Comparison of ENCODE assay signal across 7 cellular contexts in genomic region chr14:55051426-55052258, GRCh38. TPM values are rescaled to one million over a fixed set of nuclear protein-coding genes. Genes with fewer than 3 reads are reported as not detected.
A peak's percentile ranks its signal among the peaks of the same experiment; 100 is the strongest.
DNase-seq lines count a peak whose midpoint lies in the region; ATAC-seq and TF ChIP-seq lines count a peak whose summit lies in the region.

Gene MAPK1IP1L, plus strand, starts transcription at chr14:55051647. Its CDS starts 10,037 bp downstream, at chr14:55061684.

- intact Hi-C loops in T-helper 2 cell treated with Interferon-gamma antibody and Interleukin-4, amounts not matched to agents 100 ng/mL and 5 ng/mL, for 36 hours (cut with micrococcal nuclease) = loop anchor here (1.0 to 10.0 kb wide), 6 partner anchors 24 to 487 kb away; partner anchors contain the start of genes DLGAP5, GCH1, LGALS3 and SAMD4A
- intact Hi-C loops in ascending aorta (cut with DNase I) = loop anchor here (1.0 to 10.0 kb wide), 7 partner anchors 21 to 1291 kb away; partner anchors contain the start of genes FBXO34, LGALS3, SOCS4 and WDHD1

- peak; percentile 100 for TF ChIP-seq CTCF in ascending aorta (IDR thresholded peaks at IDR 0.05)

- H3K4me1 ChIP-seq in ascending aorta = peaks cover 6 to 20% of the 10 kb centered on the region in 2 donors

- no peaks in the 10 kb centered on the region for H3K9me3 ChIP-seq in ascending aorta

- ATAC-seq in GM18499 (IDR thresholded peaks at IDR 0.05; ENCODE audit: insufficient read depth, unreplicated experiment) (peak; percentile 66), HG02943 (IDR thresholded peaks at IDR 0.05; ENCODE audit: low read depth, unreplicated experiment) (peak; percentile 89)

- H3K27ac ChIP-seq in ascending aorta = peak within 1 kb of the TSS; percentile 99 to 100

- no peaks in the 10 kb centered on the region for H3K27me3 ChIP-seq in ascending aorta

- DNase-seq in NCI-H187 treated with DMSO at 0.1 percent for 48 hours (lab: John Stamatoyannopoulos, UW) (peak; percentile 82), ascending aorta (ENCODE audit: low spot score in 2 of 2) (peak; percentile 57 to 94), hepatic stellate cell (ENCODE audit: low spot score) (peak; percentile 92), renal cortical epithelial cell (ENCODE audit: low read depth) (peak; percentile 87)

- H3K36me3 ChIP-seq in ascending aorta = no peaks in the 10 kb centered on the region

- H3K4me3 ChIP-seq in ascending aorta = peak within 1 kb of the TSS; percentile 88 to 94

RNA-seq across cellular contexts. Expression of gene MAPK1IP1L, which starts in this region (rescaled TPM):
- total RNA-seq in T-helper 2 cell treated with Interferon-gamma antibody and Interleukin-4, amounts not matched to agents 100 ng/mL and 5 ng/mL, for 36 hours = 114 and 116 TPM in 2 replicates
- total RNA-seq in ascending aorta = 51.8 TPM
- 25.0 and 39.3 TPM in 2 replicates for total RNA-seq in renal cortical epithelial cell

Comparison
In these comparisons a context has a peak if more than half of its experiments do, and no peak if none do; other contexts are left out.
1. Peak in every context shown above with its lines: DNase-seq, ATAC-seq, H3K4me3 ChIP-seq and H3K27ac ChIP-seq.